ENCODE assay signal across 8 cellular contexts in genomic region chr3:170499562-170500156, GRCh38.
A peak's percentile ranks its signal among the peaks of the same experiment; 100 is the strongest.
DNase-seq lines count a peak whose midpoint lies in the region; ATAC-seq and TF ChIP-seq lines count a peak whose summit lies in the region.

No MANE protein-coding gene starts in this region.

- no peaks in the 10 kb centered on the region for H3K9me3 ChIP-seq in H9 (ENCODE audit: control insufficient read depth, low read depth, low read length)
- H3K9me3 ChIP-seq in smooth muscle cell (replicated peaks; ENCODE audit: low read depth), result no peaks in the 10 kb centered on the region

- H2BK12ac ChIP-seq in H9 (ENCODE audit: insufficient read length, low read depth, low read length), result no peak overlapping the region

- no peak overlapping the region for H3K4ac ChIP-seq in H9 (ENCODE audit: low read depth, low read length)

- no peak overlapping the region for H3K56ac ChIP-seq in H9 (ENCODE audit: insufficient read length, low read depth, low read length)

- H3K27ac Mint-ChIP-seq in H9, result no peak overlapping the region

- no peaks in the 10 kb centered on the region for H3K4me1 Mint-ChIP-seq in H9

- no peaks in the 10 kb centered on the region for H3K36me3 Mint-ChIP-seq in H9 (ENCODE audit: insufficient read depth in 1 of 3, low read depth in 3 of 3)

- no peaks in the 10 kb centered on the region for H3K23me2 ChIP-seq in H9 (ENCODE audit: insufficient read length, low read depth, low read length, poor library complexity, severe bottlenecking)

- no peaks in the 10 kb centered on the region for H3K9me3 Mint-ChIP-seq in H9

- H3K79me2 ChIP-seq in H9 (ENCODE audit: insufficient read depth, low read length), result no peaks in the 10 kb centered on the region
- no peaks in the 10 kb centered on the region for H3K79me2 ChIP-seq in smooth muscle cell (ENCODE audit: low read depth)

- peak; percentile 62 for DNase-seq in Daoy (ENCODE audit: low read depth)
- DNase-seq in H9, result peak; percentile 56
- peak; percentile 62 for DNase-seq in RPMI8226
- DNase-seq in fibroblast of the aortic adventitia (ENCODE audit: low read depth), result peak; percentile 88
- no peak for DNase-seq in smooth muscle cell (lab: John Stamatoyannopoulos, UW; ENCODE audit: unreplicated experiment)
- DNase-seq in activated T-cell treated with anti-CD3 and anti-CD28 coated beads, Interleukin-2, amount 50 U/mL, for 1 hour, result no peak

- no peaks in the 10 kb centered on the region for H3K79me1 ChIP-seq in H9 (ENCODE audit: insufficient read depth, low read depth, low read length, poor library complexity, severe bottlenecking)

- no peak overlapping the region for H2BK120ac ChIP-seq in H9 (ENCODE audit: low read depth, low read length, poor library complexity, severe bottlenecking)

- H3K18ac ChIP-seq in H9 (ENCODE audit: insufficient read length, low read depth, low read length), result no peak overlapping the region

- H3K14ac ChIP-seq in H9 (ENCODE audit: insufficient read depth, low read length), result no peak overlapping the region

- H3T11ph ChIP-seq in H9 (ENCODE audit: low read length), result no peak overlapping the region

- no peak overlapping the region for H4K91ac ChIP-seq in H9 (ENCODE audit: insufficient read length, low read depth, low read length)

- no peak overlapping the region for H2BK5ac ChIP-seq in H9 (ENCODE audit: insufficient read length, low read length)

- H3K4me3 ChIP-seq in fibroblast of the aortic adventitia (ENCODE audit: low read depth, low read length) (no peak overlapping the region), smooth muscle cell (no peak overlapping the region)

- H3K9ac ChIP-seq in H9 (ENCODE audit: extremely low read depth, insufficient read length, low read length), result no peak overlapping the region
- no peak overlapping the region for H3K9ac ChIP-seq in smooth muscle cell (ENCODE audit: low read depth)

- no peaks in the 10 kb centered on the region for H3K27me3 Mint-ChIP-seq in H9 (ENCODE audit: low read depth)

- H3K4me1 ChIP-seq in H9 (ENCODE audit: insufficient read depth, low read length) (no peaks in the 10 kb centered on the region), smooth muscle cell (ENCODE audit: low read depth) (no peaks in the 10 kb centered on the region)

- no CpG with 5 or more reads among the region's 3 CpGs for WGBS in H9 (ENCODE audit: extremely low coverage, insufficient read length, low lambda C conversion rate)
- 64% methylated on average over 3 of the region's 3 CpGs for WGBS in smooth muscle cell (ENCODE audit: low lambda C conversion rate)

- H4K5ac ChIP-seq in H9 (ENCODE audit: insufficient read length, low read depth, low read length), result no peak overlapping the region

- no peak overlapping the region for H2AFZ ChIP-seq in H9 (ENCODE audit: low read length)
- H2AFZ ChIP-seq in smooth muscle cell (ENCODE audit: low read depth), result no peak overlapping the region

- H3K27me3 ChIP-seq in H9 (ENCODE audit: insufficient read depth, low read length) (no peaks in the 10 kb centered on the region), smooth muscle cell (ENCODE audit: low read depth) (no peaks in the 10 kb centered on the region)

- H3K4me2 ChIP-seq in H9 (ENCODE audit: insufficient read depth, insufficient read length, low read length) (no peak overlapping the region), smooth muscle cell (no peak overlapping the region)

- H2BK20ac ChIP-seq in H9 (ENCODE audit: low read depth, low read length, poor library complexity, severe bottlenecking), result no peak overlapping the region

- no peak overlapping the region for H4K8ac ChIP-seq in H9 (replicated peaks; ENCODE audit: insufficient read length, low read depth, low read length)

- H2AK5ac ChIP-seq in H9 (ENCODE audit: insufficient read length, low read length), result no peak overlapping the region

- ATAC-seq in HG03439 (IDR thresholded peaks at IDR 0.05; ENCODE audit: unreplicated experiment) (no peak), GM21576 (IDR thresholded peaks at IDR 0.05; ENCODE audit: unreplicated experiment) (no peak)

- H3K23ac ChIP-seq in H9 (ENCODE audit: insufficient read length, low read depth, low read length), result no peak overlapping the region

- no peak overlapping the region for H2BK15ac ChIP-seq in H9 (ENCODE audit: low read depth, low read length)

- peak; percentile 79 for TF ChIP-seq CTCF in H9 (conservative IDR thresholded peaks at IDR 0.05)
- TF ChIP-seq CTCF in fibroblast of the aortic adventitia (IDR thresholded peaks at IDR 0.05; ENCODE audit: insufficient read depth, low read length), result peak; percentile 82
- peak; percentile 42 for TF ChIP-seq CTCF in smooth muscle cell (IDR thresholded peaks at IDR 0.05; ENCODE audit: borderline replicate concordance, insufficient read depth, poor library complexity, severe bottlenecking)

- H4K20me1 ChIP-seq in H9 (ENCODE audit: control insufficient read depth, insufficient read depth, insufficient read length) (no peaks in the 10 kb centered on the region), smooth muscle cell (ENCODE audit: low read depth) (no peaks in the 10 kb centered on the region)

- H3K4me3 Mint-ChIP-seq in H9, result no peak overlapping the region

- H3K36me3 ChIP-seq in smooth muscle cell (ENCODE audit: low read depth), result no peaks in the 10 kb centered on the region

- H3F3A ChIP-seq in smooth muscle cell (ENCODE audit: low read depth), result no peaks in the 10 kb centered on the region

- H3K27ac ChIP-seq in H9 (ENCODE audit: insufficient read length, low read depth, low read length) (no peak overlapping the region), smooth muscle cell (ENCODE audit: low read depth) (no peak overlapping the region)

Comparison
In these comparisons a context has a peak if more than half of its experiments do, and no peak if none do; other contexts are left out.
1. DNase-seq: peak in Daoy (single experiment), H9 (single experiment), RPMI8226 (single experiment) and fibroblast of the aortic adventitia (single experiment); none in smooth muscle cell (single experiment) and activated T-cell treated with anti-CD3 and anti-CD28 coated beads, Interleukin-2, amount 50 U/mL, for 1 hour (single experiment).
2. Peak in every context shown above with its lines, with median percentiles within 50 percentile points of each other: CTCF ChIP-seq.